In the genomic region with DNA sequence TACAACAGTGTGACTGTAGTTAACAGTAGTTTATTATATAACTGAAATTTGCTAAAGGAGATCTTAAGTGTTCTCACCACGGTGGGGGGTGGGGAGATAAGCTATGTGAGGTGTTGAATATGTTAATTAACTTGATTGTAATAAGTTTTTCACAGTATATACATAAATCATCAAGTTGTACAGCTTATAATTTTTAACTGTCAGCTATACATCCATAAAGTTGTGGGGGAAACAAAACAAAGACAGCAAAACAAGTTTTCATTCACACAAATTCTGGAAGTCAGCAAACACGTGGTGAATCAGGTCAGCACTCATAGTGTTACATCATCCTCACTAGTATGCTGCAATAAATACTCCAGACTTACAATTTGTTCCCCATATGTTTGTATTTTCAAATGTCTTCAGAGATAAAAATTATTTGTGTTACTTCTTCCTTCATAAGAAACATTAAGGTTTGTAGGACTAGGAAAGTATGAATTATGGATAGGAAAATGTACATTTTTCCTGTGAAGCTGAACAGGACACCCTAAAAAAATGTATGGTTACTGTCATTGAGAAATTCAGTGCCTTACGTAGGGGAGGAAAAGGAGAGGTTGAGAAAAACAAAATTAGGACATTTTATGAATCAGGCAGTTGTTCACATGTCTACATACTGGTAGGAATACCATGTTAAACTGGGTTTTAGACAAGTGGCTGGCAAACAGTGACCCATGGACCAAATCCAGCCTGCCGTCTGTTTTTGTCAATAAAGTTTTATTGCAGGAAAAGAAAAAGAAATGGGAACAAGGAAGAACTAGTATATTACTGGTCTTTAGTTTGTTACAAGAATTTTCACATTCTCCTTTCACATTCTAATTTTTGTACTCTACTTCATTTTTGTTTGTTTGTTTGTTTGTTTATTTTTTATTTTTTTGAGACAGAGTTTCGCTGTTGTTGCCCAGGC, we compare ENCODE assay signal across 1 cellular context.
A peak's percentile ranks its signal among the peaks of the same experiment; 100 is the strongest.
TF ChIP-seq lines count a peak whose summit lies in the region.

No MANE protein-coding gene starts in this region.

TF ChIP-seq in HepG2, 621 proteins besides CTCF, POLR2A, EP300 and RAD21 (continued from another document):
- TF ChIP-seq ZBTB40 (IDR thresholded peaks at IDR 0.05) (peak; percentile 42; the same call in 1 of the 2 replicates), ZBTB40 (CRISPR knock-in tag; IDR thresholded peaks at IDR 0.05) (peak; percentile 83; the same call in 1 of the 2 replicates), ATF4 (CRISPR knock-in tag; IDR thresholded peaks at IDR 0.05) (0 out of 4 replicates have a peak, but pooled peaks of 1 of the 2 experiments have one; percentile 33), TRIM24 (CRISPR knock-in tag; IDR thresholded peaks at IDR 0.05) (no peak), ATF7 (IDR thresholded peaks at IDR 0.05) (0 out of 2 replicates have a peak, but pooled peaks have one; percentile 21), ATF7 (CRISPR knock-in tag; IDR thresholded peaks at IDR 0.05) (no peak)
- TF ChIP-seq, protein P1, sequence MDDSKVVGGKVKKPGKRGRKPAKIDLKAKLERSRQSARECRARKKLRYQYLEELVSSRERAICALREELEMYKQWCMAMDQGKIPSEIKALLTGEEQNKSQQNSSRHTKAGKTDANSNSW (CRISPR knock-in tag; IDR thresholded peaks at IDR 0.05; ENCODE audit: borderline replicate concordance): no peak
- TF ChIP-seq, protein P2, sequence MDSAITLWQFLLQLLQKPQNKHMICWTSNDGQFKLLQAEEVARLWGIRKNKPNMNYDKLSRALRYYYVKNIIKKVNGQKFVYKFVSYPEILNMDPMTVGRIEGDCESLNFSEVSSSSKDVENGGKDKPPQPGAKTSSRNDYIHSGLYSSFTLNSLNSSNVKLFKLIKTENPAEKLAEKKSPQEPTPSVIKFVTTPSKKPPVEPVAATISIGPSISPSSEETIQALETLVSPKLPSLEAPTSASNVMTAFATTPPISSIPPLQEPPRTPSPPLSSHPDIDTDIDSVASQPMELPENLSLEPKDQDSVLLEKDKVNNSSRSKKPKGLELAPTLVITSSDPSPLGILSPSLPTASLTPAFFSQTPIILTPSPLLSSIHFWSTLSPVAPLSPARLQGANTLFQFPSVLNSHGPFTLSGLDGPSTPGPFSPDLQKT (CRISPR knock-in tag; IDR thresholded peaks at IDR 0.05; ENCODE audit: borderline replicate concordance): no peak
TF ChIP-seq in HepG2: peak in this region for 4.
